10 cellular contexts compared by ENCODE assay signal in genomic region chr4:48343531-48343930, GRCh38. TPM values are rescaled to one million over a fixed set of nuclear protein-coding genes. Genes with fewer than 3 reads are reported as not detected.
A peak's percentile ranks its signal among the peaks of the same experiment; 100 is the strongest.
DNase-seq lines count a peak whose midpoint lies in the region; ATAC-seq and TF ChIP-seq lines count a peak whose summit lies in the region.
"Had no signal": no experiment of that assay in that cellular context is flagged by ENCODE, and none has a peak within 500 bp of the region (broad histone marks: within the 10 kb centered on the region; RNA-seq: fewer than 3 reads in every experiment).

No MANE protein-coding gene starts in this region.

- H3K27me3 Mint-ChIP-seq in activated CD8-positive, alpha-beta memory T cell treated with anti-CD3 and anti-CD28 coated beads, Interleukin-2, amount 10 ng/mL, durations not matched to agents 7 days and 5 days: no peaks in the 10 kb centered on the region
- H3K27me3 Mint-ChIP-seq in stimulated activated naive B cell treated with anti-CD40 and anti-IgM and Interleukin-4, amounts not matched to agents 10 μg/mL and 1 μg/mL and 100 μg/mL, for 72 hours: no peaks in the 10 kb centered on the region

- H3K27ac ChIP-seq in VCaP: peak overlapping the region; percentile 99

- no peak for DNase-seq in activated CD8-positive, alpha-beta memory T cell treated with anti-CD3 and anti-CD28 coated beads, Interleukin-2, amount 10 ng/mL, durations not matched to agents 7 days and 5 days
- DNase-seq in activated CD8-positive, alpha-beta memory T cell treated with anti-CD3 and anti-CD28 coated beads, Interleukin-2, amount 50 U/mL, for 48 hours: no peak
- DNase-seq in fibroblast of villous mesenchyme (ENCODE audit: low read depth) (peak; percentile 45), DMS 273 treated with DMSO at 0.1 percent for 48 hours (lab: John Stamatoyannopoulos, UW) (no peak)
- DNase-seq in stimulated activated naive B cell treated with anti-CD40 and anti-IgM and Interleukin-4, amounts not matched to agents 10 μg/mL and 1 μg/mL and 100 μg/mL, for 72 hours: no peak
- DNase-seq: activated gamma-delta T cell, NCI-H226 had no signal

- H3K4me3 ChIP-seq in fibroblast of villous mesenchyme (ENCODE audit: low read depth, low read length): peak overlapping the region; percentile 99

- H3K36me3 Mint-ChIP-seq in activated CD8-positive, alpha-beta memory T cell treated with anti-CD3 and anti-CD28 coated beads, Interleukin-2, amount 10 ng/mL, durations not matched to agents 7 days and 5 days: peaks cover 8% of the 10 kb centered on the region
- H3K36me3 Mint-ChIP-seq in stimulated activated naive B cell treated with anti-CD40 and anti-IgM and Interleukin-4, amounts not matched to agents 10 μg/mL and 1 μg/mL and 100 μg/mL, for 72 hours: peaks cover 4 to 7% of the 10 kb centered on the region in 2 donors

- CTCF ChIA-PET in activated CD8-positive, alpha-beta memory T cell treated with anti-CD3 and anti-CD28 coated beads, Interleukin-2, amount 10 ng/mL, durations not matched to agents 7 days and 5 days (lab: Charles Lee): interaction anchor here (1.1 to 1.3 kb wide), 3 partner anchors 44 to 88 kb away, joined by 3 read pairs; no protein-coding TSS in a partner anchor

- no peak overlapping the region for H3K27ac Mint-ChIP-seq in activated CD8-positive, alpha-beta memory T cell treated with anti-CD3 and anti-CD28 coated beads, Interleukin-2, amount 10 ng/mL, durations not matched to agents 7 days and 5 days
- no peak overlapping the region for H3K27ac Mint-ChIP-seq in stimulated activated naive B cell treated with anti-CD40 and anti-IgM and Interleukin-4, amounts not matched to agents 10 μg/mL and 1 μg/mL and 100 μg/mL, for 72 hours

- peak overlapping the region; percentile 93 for H3K4me3 Mint-ChIP-seq in activated CD8-positive, alpha-beta memory T cell treated with anti-CD3 and anti-CD28 coated beads, Interleukin-2, amount 10 ng/mL, durations not matched to agents 7 days and 5 days
- peak overlapping the region; percentile 87 to 96 for H3K4me3 Mint-ChIP-seq in stimulated activated naive B cell treated with anti-CD40 and anti-IgM and Interleukin-4, amounts not matched to agents 10 μg/mL and 1 μg/mL and 100 μg/mL, for 72 hours

- TF ChIP-seq CTCF in VCaP (conservative IDR thresholded peaks at IDR 0.05) (no peak), fibroblast of villous mesenchyme (IDR thresholded peaks at IDR 0.05; ENCODE audit: insufficient read depth, low read depth, low read length) (no peak)

- no peak for ATAC-seq in activated CD8-positive, alpha-beta memory T cell treated with anti-CD3 and anti-CD28 coated beads, Interleukin-2, amount 10 ng/mL, durations not matched to agents 7 days and 5 days
- no peak for ATAC-seq in stimulated activated naive B cell treated with anti-CD40 and anti-IgM and Interleukin-4, amounts not matched to agents 10 μg/mL and 1 μg/mL and 100 μg/mL, for 72 hours (replicated peaks)
- ATAC-seq in GM21390 (IDR thresholded peaks at IDR 0.05; ENCODE audit: unreplicated experiment) (no peak), GM19351 (IDR thresholded peaks at IDR 0.05; ENCODE audit: unreplicated experiment) (no peak)

- H3K4me1 Mint-ChIP-seq in activated CD8-positive, alpha-beta memory T cell treated with anti-CD3 and anti-CD28 coated beads, Interleukin-2, amount 10 ng/mL, durations not matched to agents 7 days and 5 days: peaks cover 41% of the 10 kb centered on the region
- H3K4me1 Mint-ChIP-seq in stimulated activated naive B cell treated with anti-CD40 and anti-IgM and Interleukin-4, amounts not matched to agents 10 μg/mL and 1 μg/mL and 100 μg/mL, for 72 hours: peaks cover 29 to 58% of the 10 kb centered on the region in 2 donors

- no peaks in the 10 kb centered on the region for H3K9me3 Mint-ChIP-seq in activated CD8-positive, alpha-beta memory T cell treated with anti-CD3 and anti-CD28 coated beads, Interleukin-2, amount 10 ng/mL, durations not matched to agents 7 days and 5 days (ENCODE audit: low read depth)
- no peaks in the 10 kb centered on the region for H3K9me3 Mint-ChIP-seq in stimulated activated naive B cell treated with anti-CD40 and anti-IgM and Interleukin-4, amounts not matched to agents 10 μg/mL and 1 μg/mL and 100 μg/mL, for 72 hours

RNA-seq across cellular contexts. Expression of gene SLAIN2, which starts 2.2 kb away (rescaled TPM):
- total RNA-seq in activated CD8-positive, alpha-beta memory T cell treated with anti-CD3 and anti-CD28 coated beads, Interleukin-2, amount 10 ng/mL, durations not matched to agents 7 days and 5 days: 10 to 100 TPM; 55.3 to 61.6 TPM
- 31.6 and 99.7 TPM in 2 replicates for total RNA-seq in fibroblast of villous mesenchyme
